In genomic region chr6:56087421-56087820, GRCh38 we compare ENCODE assay signal across 20 cellular contexts.
DNase-seq lines count a peak whose midpoint lies in the region; ATAC-seq, FAIRE-seq and TF ChIP-seq lines count a peak whose summit lies in the region.
"Had no signal": no experiment of that assay in that cellular context is flagged by ENCODE, and none has a peak within 500 bp of the region (broad histone marks: within the 10 kb centered on the region; RNA-seq: fewer than 3 reads in every experiment).

No MANE protein-coding gene starts in this region.

- peak overlapping the region; percentile 72 to 76 for H3K27ac ChIP-seq in ascending aorta
- H3K27ac ChIP-seq in heart right ventricle: peak overlapping the region in 8 of 10 donors; percentile 21 to 90 (median 67)
- H3K27ac ChIP-seq in small intestine (ENCODE audit: low read depth in 1 of 2, low read length in 1 of 2): no peak overlapping the region
- H3K27ac ChIP-seq: 22Rv1, gastroesophageal sphincter, psoas muscle, SJCRH30, transverse colon had no signal

- H3K9me3 ChIP-seq in ascending aorta: peaks cover 0 to 10% of the 10 kb centered on the region in 2 donors
- H3K9me3 ChIP-seq in heart right ventricle: peaks cover 0 to 14% (median 0%) of the 10 kb centered on the region in 11 donors
- H3K9me3 ChIP-seq in small intestine (ENCODE audit: control insufficient read depth, low read depth): no peaks in the 10 kb centered on the region
- H3K9me3 ChIP-seq: BE2C had no signal

- DNase-seq in DMS53 (lab: John Stamatoyannopoulos, UW) (peak; percentile 26), DMS53 treated with DMSO at 0.1 percent for 48 hours (lab: John Stamatoyannopoulos, UW; ENCODE audit: unreplicated experiment) (no peak), ascending aorta (ENCODE audit: low spot score in 2 of 2) (no peak), heart right ventricle (peak in 1 of 2 donors; percentile 14), small intestine (peak; percentile 3), GM10248 (ENCODE audit: extremely low spot score) (no peak)
- no peak for DNase-seq in stimulated activated CD4-positive, alpha-beta T cell treated with anti-CD3 and anti-CD28 coated beads, Interleukin-4, amount 100 ng/mL, for 1 hour
- DNase-seq: BE2C; H9; NCI-H510A treated with DMSO at 0.1 percent for 48 hours; nephron progenitor cell; psoas muscle; stimulated activated CD4-positive, alpha-beta T cell treated with anti-CD3 and anti-CD28 coated beads, Interleukin-15, amount 100 ng/mL, for 24 hours; stimulated activated naive CD4-positive, alpha-beta T cell treated with Interleukin-2 at 50 U/mL for 16 hours; transverse colon had no signal

- ATAC-seq in heart right ventricle (peak; percentile 37 to 70 (median 58)), HG02870 (IDR thresholded peaks at IDR 0.05; ENCODE audit: unreplicated experiment) (no peak)
- ATAC-seq: gastroesophageal sphincter, psoas muscle had no signal

- H3K4me1 ChIP-seq in ascending aorta (peaks cover 0 to 13% of the 10 kb centered on the region in 2 donors), heart right ventricle (peaks cover 0 to 18% (median 4%) of the 10 kb centered on the region in 9 donors), small intestine (ENCODE audit: control insufficient read depth in 2 of 2, insufficient read depth in 1 of 2, low read depth in 1 of 2, low read length in 1 of 2) (no peaks in the 10 kb centered on the region)
- H3K4me1 ChIP-seq: BE2C, gastroesophageal sphincter, psoas muscle, transverse colon had no signal

- no peaks in the 10 kb centered on the region for H3K27me3 ChIP-seq in ascending aorta
- H3K27me3 ChIP-seq in heart right ventricle: no peaks in the 10 kb centered on the region
- no peaks in the 10 kb centered on the region for H3K27me3 ChIP-seq in small intestine (ENCODE audit: control insufficient read depth in 2 of 2, insufficient read depth in 2 of 2, low read length in 2 of 2)
- H3K27me3 ChIP-seq: BE2C, gastroesophageal sphincter, SJCRH30, transverse colon had no signal

- H3K36me3 ChIP-seq in ascending aorta (no peaks in the 10 kb centered on the region), heart right ventricle (no peaks in the 10 kb centered on the region), small intestine (ENCODE audit: control insufficient read depth in 2 of 2, insufficient read depth in 2 of 2, low read length in 2 of 2) (no peaks in the 10 kb centered on the region)
- H3K36me3 ChIP-seq: BE2C, gastroesophageal sphincter, SJCRH30, transverse colon had no signal

- POLR2A ChIA-PET in GM10248 (lab: Yijun Ruan, JAX): no interaction called here

- TF ChIP-seq CTCF in ascending aorta (IDR thresholded peaks at IDR 0.05) (no peak), heart right ventricle (IDR thresholded peaks at IDR 0.05) (no peak), GM10248 (IDR thresholded peaks at IDR 0.05; ENCODE audit: control extremely low read depth, extremely low read depth, low read depth, missing control alignments) (no peak)

- FAIRE-seq in small intestine (lab: Jason Lieb, UNC): no peak
- FAIRE-seq: D721Med had no signal

- CTCF ChIA-PET in GM10248 (lab: Yijun Ruan, JAX): no interaction called here

- intact Hi-C loops in ascending aorta (cut with DNase I): loop anchor here (10.0 kb wide), 1 partner anchor 1673 kb away; no protein-coding TSS in a partner anchor
- intact Hi-C loops in heart right ventricle (cut with DNase I): no loop called here

- H3K4me3 ChIP-seq in ascending aorta (no peak overlapping the region), heart right ventricle (no peak overlapping the region), small intestine (ENCODE audit: low read depth in 1 of 2, low read length in 2 of 2) (no peak overlapping the region)
- H3K4me3 ChIP-seq: gastroesophageal sphincter, psoas muscle, SJCRH30, transverse colon had no signal

Comparison
In these comparisons a context has a peak if more than half of its experiments do, and no peak if none do; other contexts are left out.
1. DNase-seq: peak in DMS53 (single experiment) and small intestine (single experiment); none in DMS53 treated with DMSO at 0.1 percent for 48 hours (single experiment), ascending aorta (0 of 2), GM10248 (single experiment) and stimulated activated CD4-positive, alpha-beta T cell treated with anti-CD3 and anti-CD28 coated beads, Interleukin-4, amount 100 ng/mL, for 1 hour (single experiment).
2. H3K27ac ChIP-seq: peak in ascending aorta (2 of 2) and heart right ventricle (8 of 10); none in small intestine (0 of 2).